Comparison of ENCODE assay signal across 8 cellular contexts in the genomic region with DNA sequence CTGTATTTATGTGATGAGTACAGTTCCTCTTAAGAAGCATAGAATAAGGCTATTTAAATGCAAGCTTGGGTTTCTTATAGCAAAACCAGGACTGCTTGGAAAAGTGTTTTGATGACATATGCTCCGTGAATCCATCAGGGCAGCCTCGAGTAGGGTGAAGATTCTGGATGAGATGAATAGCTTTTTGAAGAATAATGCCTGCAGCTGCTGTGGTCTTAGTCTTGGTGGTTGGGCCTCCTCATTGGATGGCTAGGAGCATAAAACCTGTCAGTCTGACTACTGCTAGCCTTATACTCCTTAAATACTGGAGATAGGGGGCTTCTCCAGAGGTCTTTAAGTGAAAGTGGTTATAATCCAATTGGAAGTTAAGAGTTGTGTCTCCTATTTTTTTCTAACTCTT.
"Had no signal": no experiment of that assay in that cellular context is flagged by ENCODE, and none has a peak within 500 bp of the region (broad histone marks: within the 10 kb centered on the region; RNA-seq: fewer than 3 reads in every experiment).

No MANE protein-coding gene starts in this region.

- DNase-seq: GM23248, GOT3, H7, HFFc6, IMR-90 had no signal

- ATAC-seq: HCT116, K562 had no signal

- H3K36me3 ChIP-seq: HAP-1 had no signal

- H3K4me3 ChIP-seq: GM23248, HAP-1, K562 had no signal

- H2AFZ ChIP-seq: GM23248 had no signal

- H3K4me1 ChIP-seq: HAP-1 had no signal

- H3K4me3 Mint-ChIP-seq: HFFc6 had no signal

- H3K27ac ChIP-seq: GM23248 had no signal

- H3K27ac Mint-ChIP-seq: HFFc6 had no signal
